ENCODE assay signal across 18 cellular contexts in the genomic region with DNA sequence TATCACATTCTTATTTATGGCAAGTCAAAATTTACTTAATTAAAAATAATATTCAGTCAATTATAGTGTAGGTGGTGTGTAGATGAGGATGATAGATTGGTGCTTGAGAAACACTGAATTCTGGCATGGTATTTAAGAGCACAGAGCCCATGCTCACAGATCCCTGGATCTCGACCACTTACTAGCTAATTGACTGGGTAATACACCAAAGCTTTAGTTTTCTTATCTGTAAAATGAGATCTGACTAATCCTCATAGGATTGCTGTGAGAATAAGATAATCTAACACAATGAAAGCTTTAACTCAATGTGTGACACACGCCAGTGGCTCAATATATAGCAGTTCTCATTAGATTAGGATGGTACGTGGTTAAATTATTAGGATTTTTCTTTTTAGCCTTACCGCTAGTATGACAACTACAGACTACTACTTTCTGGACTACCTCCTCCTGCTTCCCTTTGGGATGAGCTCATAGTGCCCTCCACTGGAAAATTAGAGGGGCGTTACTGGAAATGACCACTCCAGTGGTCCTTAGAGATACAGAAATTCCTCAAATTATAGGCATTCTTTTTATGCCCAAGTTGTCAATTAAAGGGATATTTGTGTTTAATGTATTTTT.
DNase-seq lines count a peak whose midpoint lies in the region; ATAC-seq, FAIRE-seq and TF ChIP-seq lines count a peak whose summit lies in the region.
"Had no signal": no experiment of that assay in that cellular context is flagged by ENCODE, and none has a peak within 500 bp of the region (broad histone marks: within the 10 kb centered on the region; RNA-seq: fewer than 3 reads in every experiment).

No MANE protein-coding gene starts in this region.

- no peak for FAIRE-seq in HepG2 (lab: Jason Lieb, UNC)
- FAIRE-seq: kidney had no signal

- POLR2A ChIA-PET in HepG2 (lab: Yijun Ruan, JAX) = no interaction called here

- CTCF ChIA-PET in HepG2 (lab: Yijun Ruan, JAX; ENCODE audit: low intra/inter-chr PET ratio, low total read pairs) = interaction anchor here (0.9 kb wide), 1 partner anchor 504 kb away, joined by 3 read pairs; no protein-coding TSS in a partner anchor

- 1% methylated on average over 5 of the region's 5 CpGs for WGBS in HepG2 (ENCODE audit: low lambda C conversion rate)

- H3K79me2 ChIP-seq in HepG2 (ENCODE audit: insufficient read depth, low read length) = no peaks in the 10 kb centered on the region
- H3K79me2 ChIP-seq: parathyroid adenoma had no signal

- TF ChIP-seq CTCF in brain microvascular endothelial cell (IDR thresholded peaks at IDR 0.05; ENCODE audit: low read depth, low read length, missing control alignments) (peak; percentile 50), HepG2 (CRISPR knock-in tag; IDR thresholded peaks at IDR 0.05) (peak; percentile 58)

- H4K20me1 ChIP-seq in HepG2 (ENCODE audit: insufficient read depth, low read length) = no peaks in the 10 kb centered on the region

- no TSS peak for BruUV-seq in HepG2 (replicated peaks; lab: Mats Ljungman, UMichigan)

- no peak overlapping the region for H3K4me2 ChIP-seq in HepG2 (ENCODE audit: low read depth, low read length)

- H3K4me3 ChIP-seq in brain microvascular endothelial cell (ENCODE audit: low read depth, low read length) (no peak overlapping the region), HepG2 (replicated peaks in 1 of 3; ENCODE audit: insufficient read depth in 1 of 3, low read depth in 2 of 3, low read length in 3 of 3) (no peak overlapping the region)
- H3K4me3 ChIP-seq: body of pancreas, SJSA1 had no signal

- H3K27me3 ChIP-seq in brain microvascular endothelial cell (replicated peaks) = no peaks in the 10 kb centered on the region
- 0 out of 5 replicates have a peak, but pooled peaks cover 0 to 5% of the 10 kb centered on the region in 2 experiments for H3K27me3 ChIP-seq in HepG2 (ENCODE audit: control insufficient read depth in 1 of 2, insufficient read depth in 2 of 2, low read length in 2 of 2)
- H3K27me3 ChIP-seq: body of pancreas, SJSA1 had no signal

- no peak overlapping the region for H2AFZ ChIP-seq in HepG2 (ENCODE audit: low read length)
- H2AFZ ChIP-seq: parathyroid adenoma had no signal

- H3K4me1 ChIP-seq in HepG2 (ENCODE audit: insufficient read depth, low read length) = no peaks in the 10 kb centered on the region
- H3K4me1 ChIP-seq: body of pancreas, parathyroid adenoma had no signal

- TF ChIP-seq RAD21 in HepG2 (CRISPR knock-in tag; IDR thresholded peaks at IDR 0.05) = no peak

- H3K27ac ChIP-seq in brain microvascular endothelial cell = no peak overlapping the region
- no peak overlapping the region for H3K27ac ChIP-seq in HepG2 (ENCODE audit: extremely low read length, insufficient read depth, low read length)
- H3K27ac ChIP-seq: body of pancreas, parathyroid adenoma, SJSA1 had no signal

- TF ChIP-seq EP300 in HepG2 (IDR thresholded peaks at IDR 0.05; ENCODE audit: low read depth in 2 of 2, low read length in 2 of 2) (no peak), HepG2 (CRISPR knock-in tag; IDR thresholded peaks at IDR 0.05; ENCODE audit: borderline replicate concordance) (no peak)

- no peak for TF ChIP-seq POLR2A in HepG2 (IDR thresholded peaks at IDR 0.05; ENCODE audit: insufficient read depth in 1 of 2, low read depth in 2 of 2, low read length in 2 of 2)

- H3K36me3 ChIP-seq in brain microvascular endothelial cell (replicated peaks) = no peaks in the 10 kb centered on the region
- no peaks in the 10 kb centered on the region for H3K36me3 ChIP-seq in HepG2 (replicated peaks in 1 of 2; ENCODE audit: control insufficient read depth in 1 of 2, insufficient read depth in 2 of 2, low read length in 2 of 2)
- H3K36me3 ChIP-seq: SJSA1 had no signal

- intact Hi-C loops in HepG2 (cut with micrococcal nuclease; ENCODE audit: unreplicated experiment) = no loop called here

- H3K9ac ChIP-seq in HepG2 (ENCODE audit: insufficient read depth, low read depth, low read length) = no peak overlapping the region
- H3K9ac ChIP-seq: parathyroid adenoma had no signal

- in situ Hi-C loops in brain microvascular endothelial cell (cut with HindIII; ENCODE audit: low pct_ligation_motif_present, low sequenced_read_pairs) = loop anchor here (25.0 kb wide), 1 partner anchor 480 kb away; a partner anchor contains a TSS
- in situ Hi-C loops in HepG2 (cut with HindIII; ENCODE audit: extremely low pct_ligation_motif_present, low pct_unique_long_range_greater_than_20kb) = loop anchor here (10.0 kb wide), 1 partner anchor 502 kb away; no protein-coding TSS in a partner anchor

- H3K9me3 ChIP-seq in HepG2 (ENCODE audit: low read length) = no peaks in the 10 kb centered on the region
- H3K9me3 ChIP-seq: body of pancreas, SJSA1 had no signal

- DNase-seq in AG20443 (ENCODE audit: low spot score) (peak; percentile 34), HT1080 (ENCODE audit: low read depth) (peak; percentile 10), brain microvascular endothelial cell (peak; percentile 22), HepG2 (ENCODE audit: low spot score) (peak; percentile 18), MV-4-11 (lab: John Stamatoyannopoulos, UW) (no peak), NCI-H1417 treated with DMSO at 0.1 percent for 48 hours (lab: John Stamatoyannopoulos, UW) (no peak)
- no peak for DNase-seq in effector CD8-positive, alpha-beta T cell (lab: John Stamatoyannopoulos, UW)
- DNase-seq: activated CD4-positive, alpha-beta T cell treated with anti-CD3 and anti-CD28 coated beads for 1 hour; activated T-cell treated with anti-CD3 and anti-CD28 coated beads, Interleukin-2, amount 50 U/mL, for 4 hours; body of pancreas; CD4-positive, alpha-beta memory T cell; erythroblast; kidney; stimulated activated CD4-positive, alpha-beta T cell treated with anti-CD3 and anti-CD28 coated beads, Interleukin-4, amount 100 ng/mL, for 4 hours; stimulated activated naive CD8-positive, alpha-beta T cell treated with anti-CD3 and anti-CD28 coated beads, Interleukin-15, amount 100 ng/mL, for 72 hours had no signal

- ATAC-seq in HepG2 = peak; percentile 32; the same call in 1 of the 3 replicates
- ATAC-seq in HG03354 (IDR thresholded peaks at IDR 0.05; ENCODE audit: poor library complexity, severe bottlenecking, unreplicated experiment) = no peak
- ATAC-seq: activated T-cell treated with anti-CD3 and anti-CD28 coated beads, Interleukin-2, amount 50 U/mL, for 4 hours; body of pancreas; stimulated activated naive CD8-positive, alpha-beta T cell treated with anti-CD3 and anti-CD28 coated beads, Interleukin-15, amount 100 ng/mL, for 72 hours had no signal

TF ChIP-seq in HepG2, 621 proteins besides CTCF, POLR2A, EP300 and RAD21:
- TF ChIP-seq, protein P1, sequence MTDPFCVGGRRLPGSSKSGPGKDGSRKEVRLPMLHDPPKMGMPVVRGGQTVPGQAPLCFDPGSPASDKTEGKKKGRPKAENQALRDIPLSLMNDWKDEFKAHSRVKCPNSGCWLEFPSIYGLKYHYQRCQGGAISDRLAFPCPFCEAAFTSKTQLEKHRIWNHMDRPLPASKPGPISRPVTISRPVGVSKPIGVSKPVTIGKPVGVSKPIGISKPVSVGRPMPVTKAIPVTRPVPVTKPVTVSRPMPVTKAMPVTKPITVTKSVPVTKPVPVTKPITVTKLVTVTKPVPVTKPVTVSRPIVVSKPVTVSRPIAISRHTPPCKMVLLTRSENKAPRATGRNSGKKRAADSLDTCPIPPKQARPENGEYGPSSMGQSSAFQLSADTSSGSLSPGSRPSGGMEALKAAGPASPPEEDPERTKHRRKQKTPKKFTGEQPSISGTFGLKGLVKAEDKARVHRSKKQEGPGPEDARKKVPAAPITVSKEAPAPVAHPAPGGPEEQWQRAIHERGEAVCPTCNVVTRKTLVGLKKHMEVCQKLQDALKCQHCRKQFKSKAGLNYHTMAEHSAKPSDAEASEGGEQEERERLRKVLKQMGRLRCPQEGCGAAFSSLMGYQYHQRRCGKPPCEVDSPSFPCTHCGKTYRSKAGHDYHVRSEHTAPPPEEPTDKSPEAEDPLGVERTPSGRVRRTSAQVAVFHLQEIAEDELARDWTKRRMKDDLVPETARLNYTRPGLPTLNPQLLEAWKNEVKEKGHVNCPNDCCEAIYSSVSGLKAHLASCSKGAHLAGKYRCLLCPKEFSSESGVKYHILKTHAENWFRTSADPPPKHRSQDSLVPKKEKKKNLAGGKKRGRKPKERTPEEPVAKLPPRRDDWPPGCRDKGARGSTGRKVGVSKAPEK (CRISPR knock-in tag; IDR thresholded peaks at IDR 0.05; ENCODE audit: borderline replicate concordance) = no peak
- TF ChIP-seq SMC3 (IDR thresholded peaks at IDR 0.05; ENCODE audit: low read length) (peak; percentile 56; the same call in 1 of the 2 replicates), STAG1 (CRISPR knock-in tag; IDR thresholded peaks at IDR 0.05) (peak; percentile 77)

Comparison
In these comparisons a context has a peak if more than half of its experiments do, and no peak if none do; other contexts are left out.
1. DNase-seq: peak in AG20443 (single experiment), HT1080 (single experiment), brain microvascular endothelial cell (single experiment) and HepG2 (single experiment); none in effector CD8-positive, alpha-beta T cell (single experiment), MV-4-11 (single experiment) and NCI-H1417 treated with DMSO at 0.1 percent for 48 hours (single experiment).